23 cellular contexts compared by ENCODE assay signal in genomic region chr11:117482881-117483280, GRCh38.
"Had no signal": no experiment of that assay in that cellular context is flagged by ENCODE, and none has a peak within 500 bp of the region (broad histone marks: within the 10 kb centered on the region; RNA-seq: fewer than 3 reads in every experiment).

No MANE protein-coding gene starts in this region.

- H3K9me3 ChIP-seq: left ventricle myocardium inferior, lower lobe of right lung, neutrophil, right atrium auricular region, thyroid gland, upper lobe of left lung, uterus had no signal

- H3K4me3 Mint-ChIP-seq: endodermal cell; memory B cell; natural killer cell treated with Interleukin-12 subunit alpha and Interleukin-12 subunit beta and Interleukin-15 and Interleukin-18, amount 100 ng/mL, for 72 hours had no signal

- DNase-seq: effector CD4-positive, alpha-beta T cell; endodermal cell; erythroblast; foreskin melanocyte; head of caudate nucleus; kidney; left cardiac atrium; left ventricle myocardium inferior; lower lobe of right lung; midbrain; small intestine; stimulated activated CD4-positive, alpha-beta T cell treated with anti-CD3 and anti-CD28 coated beads, Interleukin-2, amount 100 ng/mL, for 48 hours; stimulated activated naive CD4-positive, alpha-beta T cell treated with Interleukin-2 at 50 U/mL for 16 hours; thyroid gland; upper lobe of left lung; uterus had no signal

- FAIRE-seq: endothelial cell of umbilical vein, kidney, small intestine had no signal

- H3K9me3 Mint-ChIP-seq: endodermal cell; natural killer cell treated with Interleukin-12 subunit alpha and Interleukin-12 subunit beta and Interleukin-15 and Interleukin-18, amount 100 ng/mL, for 72 hours had no signal

- H3K27ac Mint-ChIP-seq: endodermal cell; memory B cell; natural killer cell treated with Interleukin-12 subunit alpha and Interleukin-12 subunit beta and Interleukin-15 and Interleukin-18, amount 100 ng/mL, for 72 hours had no signal

- H3K36me3 ChIP-seq: lower lobe of right lung, neutrophil, right atrium auricular region, thyroid gland, upper lobe of left lung, uterus had no signal

- H3K27ac ChIP-seq: coronary artery, hepatocyte, left ventricle myocardium inferior, lower lobe of right lung, neutrophil, right atrium auricular region, thyroid gland, upper lobe of left lung, uterus had no signal

- H2AFZ ChIP-seq: hepatocyte had no signal

- H3K36me3 Mint-ChIP-seq: memory B cell; natural killer cell treated with Interleukin-12 subunit alpha and Interleukin-12 subunit beta and Interleukin-15 and Interleukin-18, amount 100 ng/mL, for 72 hours had no signal

- H3K4me1 ChIP-seq: left ventricle myocardium inferior, lower lobe of right lung, right atrium auricular region, upper lobe of left lung, uterus had no signal

- H3K4me3 ChIP-seq: coronary artery, hepatocyte, left ventricle myocardium inferior, lower lobe of right lung, right atrium auricular region, thyroid gland, upper lobe of left lung, uterus had no signal

- ATAC-seq: left cardiac atrium; lower lobe of right lung; natural killer cell treated with Interleukin-12 subunit alpha and Interleukin-12 subunit beta and Interleukin-15 and Interleukin-18, amount 100 ng/mL, for 72 hours had no signal

- H3K79me2 ChIP-seq: hepatocyte had no signal

- H3K27me3 ChIP-seq: hepatocyte, neutrophil, right atrium auricular region, thyroid gland, upper lobe of left lung, uterus had no signal

- H3K4me2 ChIP-seq: hepatocyte had no signal
